ENCODE assay signal across 1 cellular context in genomic region chr11:8564526-8564925, GRCh38.
TF ChIP-seq lines count a peak whose summit lies in the region.

No MANE protein-coding gene starts in this region.

TF ChIP-seq in HCT116, 20 proteins besides CTCF, POLR2A, EP300 and RAD21 (continued from another document):
- TF ChIP-seq MAX (IDR thresholded peaks at IDR 0.05) = no peak
